9 cellular contexts compared by ENCODE assay signal in the genomic region with DNA sequence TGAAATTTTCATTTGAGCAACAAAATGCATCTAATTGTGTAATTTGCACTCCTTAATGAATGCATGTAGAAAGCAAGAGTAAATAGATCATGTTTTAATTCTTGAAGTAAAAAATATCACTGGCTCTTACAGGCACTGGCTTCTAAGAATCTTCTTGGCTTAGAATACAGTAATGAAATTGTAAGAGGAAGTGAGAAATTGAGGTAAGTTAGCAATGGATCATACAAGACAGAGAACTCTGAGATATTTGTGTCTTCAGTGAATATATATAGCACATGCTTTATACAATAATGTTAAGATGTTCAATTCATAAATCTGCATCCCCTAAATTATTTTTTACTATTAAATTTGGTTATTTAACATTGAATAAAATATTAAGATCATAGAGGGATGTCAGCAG.
"Had no signal": no experiment of that assay in that cellular context is flagged by ENCODE, and none has a peak within 500 bp of the region (broad histone marks: within the 10 kb centered on the region; RNA-seq: fewer than 3 reads in every experiment).

No MANE protein-coding gene starts in this region.

- H3K4me3 ChIP-seq: GM23338, K562 had no signal

- H2AFZ ChIP-seq: GM23338 had no signal

- FAIRE-seq: H1, H54, HTR-8/SVneo, K562 had no signal

- H3K9me3 Mint-ChIP-seq: GM23338 had no signal

- H3K27ac Mint-ChIP-seq: GM23338, H9 had no signal

- H3K4me3 Mint-ChIP-seq: GM23338, H9 had no signal

- ATAC-seq: GM23338, K562 had no signal

- H3K4me1 Mint-ChIP-seq: GM23338, H9 had no signal

- H3K4me2 ChIP-seq: GM23338 had no signal

- DNase-seq: H9, HCEC 1CT, IMR-90, KG1 had no signal
